In the genomic region with DNA sequence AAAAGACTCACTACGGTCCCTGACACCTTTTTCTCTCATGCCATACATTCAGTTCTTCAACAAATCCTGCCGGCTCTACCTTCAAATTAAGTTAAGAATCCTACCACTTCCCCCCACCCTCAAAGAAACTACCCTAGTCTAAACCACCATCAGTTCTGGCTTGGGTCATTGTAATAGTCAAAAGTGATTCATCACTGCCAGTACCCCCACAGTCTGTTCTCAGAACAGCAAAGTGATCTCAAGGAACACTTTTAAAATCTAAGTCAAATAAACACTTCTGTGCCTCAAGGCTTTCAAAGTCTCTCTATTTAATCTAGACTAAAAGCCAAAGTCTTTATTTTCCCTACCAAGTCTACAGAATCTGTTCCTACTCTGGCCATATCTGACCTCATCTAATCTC, we compare ENCODE assay signal across 14 cellular contexts. TPM values are rescaled to one million over a fixed set of nuclear protein-coding genes. Genes with fewer than 3 reads are reported as not detected.
DNase-seq lines count a peak whose midpoint lies in the region; ATAC-seq lines count a peak whose summit lies in the region.
"Had no signal": no experiment of that assay in that cellular context is flagged by ENCODE, and none has a peak within 500 bp of the region (broad histone marks: within the 10 kb centered on the region; RNA-seq: fewer than 3 reads in every experiment).

No MANE protein-coding gene starts in this region.

- H3K36me3 Mint-ChIP-seq in stimulated activated effector memory CD8-positive, alpha-beta T cell treated with anti-CD3 and anti-CD28 coated beads, Interleukin-12 subunit alpha, Interleukin-12 subunit beta, amount 100 ng/mL, for 72 hours = no peaks in the 10 kb centered on the region
- H3K36me3 Mint-ChIP-seq: CD8-positive, alpha-beta memory T cell had no signal

- peak; percentile 42 for ATAC-seq in stimulated activated effector memory CD8-positive, alpha-beta T cell treated with anti-CD3 and anti-CD28 coated beads, Interleukin-12 subunit alpha, Interleukin-12 subunit beta, amount 100 ng/mL, for 72 hours
- ATAC-seq in GM21367 (IDR thresholded peaks at IDR 0.05; ENCODE audit: unreplicated experiment) = no peak
- ATAC-seq: GM12878 had no signal

- no peaks in the 10 kb centered on the region for H3K4me1 Mint-ChIP-seq in stimulated activated effector memory CD8-positive, alpha-beta T cell treated with anti-CD3 and anti-CD28 coated beads, Interleukin-12 subunit alpha, Interleukin-12 subunit beta, amount 100 ng/mL, for 72 hours

- peak; percentile 42 for DNase-seq in EH (ENCODE audit: low read depth)
- peak; percentile 32 for DNase-seq in M059J (ENCODE audit: low read depth)
- DNase-seq in fibroblast of peridontal ligament (ENCODE audit: extremely low read depth) = peak; percentile 28
- DNase-seq in stimulated activated effector memory CD8-positive, alpha-beta T cell treated with anti-CD3 and anti-CD28 coated beads, Interleukin-12 subunit alpha, Interleukin-12 subunit beta, amount 100 ng/mL, for 72 hours (ENCODE audit: low spot score in 2 of 2) = no peak
- DNase-seq in GDM1 (lab: John Stamatoyannopoulos, UW) = no peak
- DNase-seq in hypothalamus (lab: John Stamatoyannopoulos, UW) = no peak
- DNase-seq: 8988T; AML-193; Caco-2; CD8-positive, alpha-beta memory T cell; DMS53; GOT3 had no signal

- no peak overlapping the region for H3K27ac Mint-ChIP-seq in stimulated activated effector memory CD8-positive, alpha-beta T cell treated with anti-CD3 and anti-CD28 coated beads, Interleukin-12 subunit alpha, Interleukin-12 subunit beta, amount 100 ng/mL, for 72 hours
- H3K27ac Mint-ChIP-seq: CD8-positive, alpha-beta memory T cell had no signal

- no peak overlapping the region for H3K4me3 Mint-ChIP-seq in stimulated activated effector memory CD8-positive, alpha-beta T cell treated with anti-CD3 and anti-CD28 coated beads, Interleukin-12 subunit alpha, Interleukin-12 subunit beta, amount 100 ng/mL, for 72 hours
- H3K4me3 Mint-ChIP-seq: CD8-positive, alpha-beta memory T cell had no signal

- H3K9me3 Mint-ChIP-seq in stimulated activated effector memory CD8-positive, alpha-beta T cell treated with anti-CD3 and anti-CD28 coated beads, Interleukin-12 subunit alpha, Interleukin-12 subunit beta, amount 100 ng/mL, for 72 hours = no peaks in the 10 kb centered on the region
- H3K9me3 Mint-ChIP-seq: CD8-positive, alpha-beta memory T cell had no signal

RNA-seq across cellular contexts. Expression of a gene that starts 12.0 kb away (rescaled TPM):
- total RNA-seq in M059J (2014; rRNA removed; shearing (Covaris generic)) = 5.1 TPM in 2 replicates

RNA-seq across cellular contexts. Expression of a gene that starts 32.1 kb away (rescaled TPM):
- total RNA-seq in M059J (2014; rRNA removed; shearing (Covaris generic)) = 9.4 and 20.5 TPM in 2 replicates

Comparison
In these comparisons a context has a peak if more than half of its experiments do, and no peak if none do; other contexts are left out.
1. DNase-seq: peak in EH (single experiment), M059J (single experiment) and fibroblast of peridontal ligament (single experiment); none in stimulated activated effector memory CD8-positive, alpha-beta T cell treated with anti-CD3 and anti-CD28 coated beads, Interleukin-12 subunit alpha, Interleukin-12 subunit beta, amount 100 ng/mL, for 72 hours (0 of 2), GDM1 (single experiment) and hypothalamus (0 of 51).